ENCODE assay signal across 9 cellular contexts in genomic region chr3:184062637-184063036, GRCh38. TPM values are rescaled to one million over a fixed set of nuclear protein-coding genes. Genes with fewer than 3 reads are reported as not detected.
"Had no signal": no experiment of that assay in that cellular context is flagged by ENCODE, and none has a peak within 500 bp of the region (broad histone marks: within the 10 kb centered on the region; RNA-seq: fewer than 3 reads in every experiment).

No MANE protein-coding gene starts in this region.

- H3K4me3 ChIP-seq: GM12878 had no signal

- FAIRE-seq: G401.6, GM12878, GM12891, GM12892, GM18507, GM19239 had no signal

- DNase-seq: GDM1, GF-D8 had no signal

- ATAC-seq: GM12878 had no signal

RNA-seq across cellular contexts. Expression of gene HTR3C, which starts 9.8 kb away (rescaled TPM):
- total RNA-seq: G401, GM12878 had no signal
- polyA plus RNA-seq: GM12878 had no signal

RNA-seq across cellular contexts. Expression of gene HTR3D, which starts 31.1 kb away (rescaled TPM):
- total RNA-seq: G401, GM12878 had no signal
- polyA plus RNA-seq: GM12878 had no signal

RNA-seq across cellular contexts. Expression of gene HTR3E, which starts 34.2 kb away (rescaled TPM):
- total RNA-seq: G401, GM12878 had no signal
- polyA plus RNA-seq: GM12878 had no signal
